In genomic region chr15:31975446-31976229, GRCh38 we compare ENCODE assay signal across 9 cellular contexts. TPM values are rescaled to one million over a fixed set of nuclear protein-coding genes. Genes with fewer than 3 reads are reported as not detected.
DNase-seq lines count a peak whose midpoint lies in the region; ATAC-seq and TF ChIP-seq lines count a peak whose summit lies in the region.
"Had no signal": no experiment of that assay in that cellular context is flagged by ENCODE, and none has a peak within 500 bp of the region (broad histone marks: within the 10 kb centered on the region; RNA-seq: fewer than 3 reads in every experiment).

No MANE protein-coding gene starts in this region.

- H4K20me1 ChIP-seq in HCT116 (ENCODE audit: insufficient read depth), result no peaks in the 10 kb centered on the region

- intact Hi-C loops in HCT116 (cut with micrococcal nuclease) (loop anchor here (10.0 kb wide), 1 partner anchor 321 kb away; no protein-coding TSS in a partner anchor), left colon (cut with DNase I, micrococcal nuclease) (no loop called here), uterus (cut with DNase I; ENCODE audit: low total_unique reads) (no loop called here)

- H3K9me3 Mint-ChIP-seq in mesothelial cell of epicardium, result no peaks in the 10 kb centered on the region

- no peaks in the 10 kb centered on the region for H3K9me2 ChIP-seq in HCT116 (ENCODE audit: insufficient read depth)

- H3K4me1 Mint-ChIP-seq in T-helper 17 cell (peaks cover 13% of the 10 kb centered on the region), mesothelial cell of epicardium (peaks cover 2% of the 10 kb centered on the region)

- CTCF ChIA-PET in AG04449 (lab: Yijun Ruan, JAX) (interaction anchor here (1.0 to 3.2 kb wide), 4 partner anchors 8 to 487 kb away, joined by 3 to 26 read pairs (median 10); no protein-coding TSS in a partner anchor), HCT116 (lab: Charles Lee) (interaction anchor here (1.2 kb wide), 1 partner anchor 487 kb away, joined by 4 read pairs; no protein-coding TSS in a partner anchor)

- peaks cover 58% of the 10 kb centered on the region for H3K27me3 Mint-ChIP-seq in T-helper 17 cell
- peaks cover 54% of the 10 kb centered on the region for H3K27me3 Mint-ChIP-seq in mesothelial cell of epicardium (ENCODE audit: low read depth)

- H3K36me3 ChIP-seq in HCT116 (ENCODE audit: control insufficient read depth in 1 of 2, insufficient read depth in 2 of 2, low read length in 2 of 2), result no peaks in the 10 kb centered on the region
- no peaks in the 10 kb centered on the region for H3K36me3 ChIP-seq in uterus

- H3K36me3 Mint-ChIP-seq in T-helper 17 cell (ENCODE audit: low read depth), result peaks cover 4% of the 10 kb centered on the region
- no peaks in the 10 kb centered on the region for H3K36me3 Mint-ChIP-seq in mesothelial cell of epicardium

- H3K27me3 ChIP-seq in HCT116 (ENCODE audit: insufficient read depth, low read length) (no peaks in the 10 kb centered on the region), uterus (no peaks in the 10 kb centered on the region)

- H3K9ac ChIP-seq in HCT116 (ENCODE audit: low read length), result no peak overlapping the region

- peak overlapping the region; percentile 51 for H3K4me2 ChIP-seq in HCT116 (ENCODE audit: low read length)

- no peaks in the 10 kb centered on the region for H3K79me2 ChIP-seq in HCT116 (ENCODE audit: insufficient read depth, low read length)

- H3K4me3 Mint-ChIP-seq in T-helper 17 cell (peak overlapping the region; percentile 62), mesothelial cell of epicardium (no peak overlapping the region)

- H3K4me1 ChIP-seq in HCT116 (ENCODE audit: control insufficient read depth in 1 of 2, insufficient read depth in 2 of 2, low read length in 2 of 2) (peaks cover 6 to 25% of the 10 kb centered on the region in 2 experiments), uterus (no peaks in the 10 kb centered on the region)

- ATAC-seq in HCT116 (peak; percentile 50), T-helper 17 cell (no peak), left colon (peak; percentile 83), HG02623 (IDR thresholded peaks at IDR 0.05; ENCODE audit: unreplicated experiment) (no peak), HG03025 (IDR thresholded peaks at IDR 0.05; ENCODE audit: low FRiP score, unreplicated experiment) (no peak)

- DNase-seq in AG04449 (ENCODE audit: low read depth, low spot score) (no peak), HCT116 (ENCODE audit: low read depth, low spot score) (no peak), T-helper 17 cell (no peak), left colon (peak; percentile 30 to 69), uterus (no peak), mesothelial cell of epicardium (ENCODE audit: low spot score in 2 of 2, unreplicated experiment in 2 of 2) (no peak)
- DNase-seq: SIG-M5 had no signal

- RAD21 ChIA-PET in HCT116 (lab: Charles Lee; ENCODE audit: low non-redundant PET in 1 of 2, low total read pairs in 2 of 2, uncharacterized antibody in 2 of 2, unreplicated experiment in 2 of 2), result no interaction called here

- H3K9me3 ChIP-seq in HCT116 (ENCODE audit: control insufficient read depth in 1 of 2, insufficient read depth in 1 of 2, low read depth in 1 of 2, low read length in 2 of 2) (no peaks in the 10 kb centered on the region), T-helper 17 cell (ENCODE audit: control insufficient read depth, low read length, poor library complexity, severe bottlenecking) (no peaks in the 10 kb centered on the region), uterus (no peaks in the 10 kb centered on the region)

- POLR2A ChIA-PET in AG04449 (lab: Yijun Ruan, JAX), result no interaction called here
- POLR2A ChIA-PET in HCT116 (lab: Charles Lee), result no interaction called here

- no peak for TF ChIP-seq RAD21 in HCT116 (IDR thresholded peaks at IDR 0.05; ENCODE audit: low read depth)

- H3K27ac ChIP-seq in HCT116 (ENCODE audit: low read depth, low read length) (no peak overlapping the region), uterus (no peak overlapping the region)

- peak overlapping the region; percentile 18; the same call in 1 of the 2 replicates for H3K4me3 ChIP-seq in AG04449 (ENCODE audit: low read depth, low read length)
- H3K4me3 ChIP-seq in HCT116 (replicated peaks in 1 of 2; ENCODE audit: low read depth in 1 of 2, low read length in 2 of 2), result no peak overlapping the region
- no peak overlapping the region for H3K4me3 ChIP-seq in uterus

- BruUV-seq in HCT116 (replicated peaks; lab: Mats Ljungman, UMichigan), result no TSS peak

- H3K27ac Mint-ChIP-seq in T-helper 17 cell, result no peak overlapping the region
- H3K27ac Mint-ChIP-seq in mesothelial cell of epicardium, result no peak overlapping the region

- H2AFZ ChIP-seq in HCT116 (ENCODE audit: low read depth, low read length, poor library complexity, severe bottlenecking), result peak overlapping the region; percentile 93

- TF ChIP-seq CTCF in AG04449 (IDR thresholded peaks at IDR 0.05; ENCODE audit: insufficient read depth, low read length, missing control alignments), result no peak
- TF ChIP-seq CTCF in HCT116 (IDR thresholded peaks at IDR 0.05 in 2 of 3, conservative IDR thresholded peaks at IDR 0.05 in 1 of 3; ENCODE audit: borderline replicate concordance in 1 of 3, insufficient read depth in 1 of 3, low read depth in 2 of 3, low read length in 2 of 3), result peak in 1 of 3 experiments; percentile 38; a peak in 3 of 6 replicates
- no peak for TF ChIP-seq CTCF in uterus (IDR thresholded peaks at IDR 0.05)
- no peak for TF ChIP-seq CTCF in mesothelial cell of epicardium (IDR thresholded peaks at IDR 0.05; ENCODE audit: unreplicated experiment)

- TF ChIP-seq POLR2A in HCT116 (IDR thresholded peaks at IDR 0.05; ENCODE audit: borderline replicate concordance, extremely low read depth, insufficient read depth, insufficient read length) (no peak), uterus (IDR thresholded peaks at IDR 0.05) (no peak)

TF ChIP-seq in HCT116, 20 proteins besides CTCF, POLR2A, EP300 and RAD21:
- TF ChIP-seq YY1 (IDR thresholded peaks at IDR 0.05; ENCODE audit: extremely low read depth, insufficient replicate concordance, low read depth, low read length) (no peak), TCF7L2 (IDR thresholded peaks at IDR 0.05; ENCODE audit: borderline replicate concordance, extremely low read depth, insufficient read depth, insufficient read length) (no peak), SIN3A (IDR thresholded peaks at IDR 0.05; ENCODE audit: low read depth) (no peak), EZH2 (IDR thresholded peaks at IDR 0.05) (no peak), POLR2AphosphoS5 (IDR thresholded peaks at IDR 0.05; ENCODE audit: low read depth, low read length) (no peak), ZFX (IDR thresholded peaks at IDR 0.05) (no peak), CBX3 (IDR thresholded peaks at IDR 0.05; ENCODE audit: low read depth) (no peak), ZBTB33 (IDR thresholded peaks at IDR 0.05; ENCODE audit: extremely low read depth, insufficient replicate concordance, low read length) (no peak), EGR1 (IDR thresholded peaks at IDR 0.05; ENCODE audit: low read depth) (no peak), MAX (IDR thresholded peaks at IDR 0.05) (no peak), REST (IDR thresholded peaks at IDR 0.05; ENCODE audit: low read depth) (no peak)

RNA-seq across cellular contexts. Expression of gene CHRNA7, which starts 54.7 kb away (rescaled TPM):
- total RNA-seq in HCT116 (2021; ENCODE audit: unreplicated experiment) (6.8 TPM), T-helper 17 cell (under 1 TPM; 0.20 to 0.23 TPM), left colon (10 to 100 TPM in 1 of 2 donors, 1 to 10 TPM in 1; 1.8 to 11.8 TPM), uterus (1 to 10 TPM; 1.6 to 9.1 (median 2.8) TPM), mesothelial cell of epicardium (2.2 to 3.0 TPM (median 2.9 TPM) in 3 replicates)
- 3.3 and 5.1 TPM in 2 replicates for polyA plus RNA-seq in HCT116 (2012)

Comparison
In these comparisons a context has a peak if more than half of its experiments do, and no peak if none do; other contexts are left out.
1. DNase-seq: peak in left colon (2 of 2); none in AG04449 (single experiment), HCT116 (single experiment), T-helper 17 cell (0 of 3), uterus (0 of 2) and mesothelial cell of epicardium (0 of 2).
2. ATAC-seq: peak in HCT116 (single experiment) and left colon (single experiment); none in T-helper 17 cell (single experiment), HG02623 (single experiment) and HG03025 (single experiment).